Comparison of ENCODE assay signal across 1 cellular context in the genomic region with DNA sequence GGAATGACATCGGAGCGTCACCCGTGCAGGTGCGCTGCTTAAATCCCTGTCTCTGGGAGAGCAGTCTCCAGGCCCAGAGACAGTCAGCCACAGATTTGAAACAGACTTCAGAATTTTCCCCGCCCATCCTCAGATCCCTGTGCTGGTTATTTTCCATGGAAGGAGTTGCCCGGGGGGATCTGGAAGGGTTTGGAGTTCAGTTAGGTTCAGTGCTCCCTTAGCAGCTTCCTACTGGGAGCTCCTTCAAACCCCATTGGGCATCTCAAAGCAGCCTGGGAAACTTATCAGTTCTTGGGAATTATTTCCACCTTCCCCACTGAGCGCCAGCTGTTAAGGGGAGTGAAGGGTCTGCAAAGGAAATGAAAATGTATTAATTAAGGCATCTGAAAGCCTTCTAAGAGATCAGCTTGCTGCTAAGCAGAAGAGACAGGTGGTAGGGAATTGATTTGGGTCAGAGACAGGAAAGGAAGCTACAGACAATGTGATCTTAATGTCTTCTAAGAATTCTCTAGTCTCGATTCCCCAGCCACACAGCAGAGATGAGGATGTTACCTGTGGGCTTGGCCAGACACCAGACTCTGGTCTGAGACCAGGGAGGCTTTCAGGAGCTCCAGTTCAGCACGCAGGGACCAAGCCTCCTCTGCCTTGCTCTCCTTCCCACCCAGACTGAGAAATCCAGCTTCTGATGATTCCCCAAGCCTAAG.
TF ChIP-seq lines count a peak whose summit lies in the region.

No MANE protein-coding gene starts in this region.

TF ChIP-seq in GM12878, 131 proteins besides CTCF, POLR2A, EP300 and RAD21 (continued from another document):
- TF ChIP-seq, protein P1, sequence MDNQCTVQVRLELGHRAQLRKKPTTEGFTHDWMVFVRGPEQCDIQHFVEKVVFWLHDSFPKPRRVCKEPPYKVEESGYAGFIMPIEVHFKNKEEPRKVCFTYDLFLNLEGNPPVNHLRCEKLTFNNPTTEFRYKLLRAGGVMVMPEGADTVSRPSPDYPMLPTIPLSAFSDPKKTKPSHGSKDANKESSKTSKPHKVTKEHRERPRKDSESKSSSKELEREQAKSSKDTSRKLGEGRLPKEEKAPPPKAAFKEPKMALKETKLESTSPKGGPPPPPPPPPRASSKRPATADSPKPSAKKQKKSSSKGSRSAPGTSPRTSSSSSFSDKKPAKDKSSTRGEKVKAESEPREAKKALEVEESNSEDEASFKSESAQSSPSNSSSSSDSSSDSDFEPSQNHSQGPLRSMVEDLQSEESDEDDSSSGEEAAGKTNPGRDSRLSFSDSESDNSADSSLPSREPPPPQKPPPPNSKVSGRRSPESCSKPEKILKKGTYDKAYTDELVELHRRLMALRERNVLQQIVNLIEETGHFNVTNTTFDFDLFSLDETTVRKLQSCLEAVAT (IDR thresholded peaks at IDR 0.05): no peak
- TF ChIP-seq, protein P2, sequence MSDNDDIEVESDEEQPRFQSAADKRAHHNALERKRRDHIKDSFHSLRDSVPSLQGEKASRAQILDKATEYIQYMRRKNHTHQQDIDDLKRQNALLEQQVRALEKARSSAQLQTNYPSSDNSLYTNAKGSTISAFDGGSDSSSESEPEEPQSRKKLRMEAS (IDR thresholded peaks at IDR 0.05; ENCODE audit: low read depth, low read length): no peak
- TF ChIP-seq SREBF2 (IDR thresholded peaks at IDR 0.05; ENCODE audit: low read length): no peak
